ENCODE assay signal across 8 cellular contexts in genomic region chr2:234291765-234292204, GRCh38.
DNase-seq lines count a peak whose midpoint lies in the region; ATAC-seq and TF ChIP-seq lines count a peak whose summit lies in the region.

No MANE protein-coding gene starts in this region.

- no peaks in the 10 kb centered on the region for H3K4me1 ChIP-seq in breast epithelium
- peaks cover 11% of the 10 kb centered on the region; the same call in 1 of the 2 replicates for H3K4me1 ChIP-seq in Karpas-422 (ENCODE audit: low read length)

- H3K27me3 Mint-ChIP-seq in natural killer cell (ENCODE audit: low read depth in 2 of 2) = no peaks in the 10 kb centered on the region
- peaks cover 3% of the 10 kb centered on the region for H3K27me3 Mint-ChIP-seq in endothelial cell (ENCODE audit: unreplicated experiment)

- H3K4me3 Mint-ChIP-seq in natural killer cell = peak overlapping the region; percentile 74
- no peak overlapping the region for H3K4me3 Mint-ChIP-seq in endothelial cell (ENCODE audit: unreplicated experiment)

- H3K4me1 Mint-ChIP-seq in natural killer cell = peaks cover 80 to 89% of the 10 kb centered on the region in 2 donors
- peaks cover 5% of the 10 kb centered on the region for H3K4me1 Mint-ChIP-seq in endothelial cell (ENCODE audit: unreplicated experiment)

- H3K27me3 ChIP-seq in breast epithelium = no peaks in the 10 kb centered on the region
- H3K27me3 ChIP-seq in Karpas-422 (ENCODE audit: low read length) = no peaks in the 10 kb centered on the region

- H3K27ac ChIP-seq in breast epithelium (peak overlapping the region; percentile 9 to 29), Karpas-422 (ENCODE audit: low read length) (no peak overlapping the region)

- ATAC-seq in HG03060 (IDR thresholded peaks at IDR 0.05; ENCODE audit: low read depth, unreplicated experiment) (peak; percentile 7), natural killer cell (peak; percentile 1 to 16 (median 12))

- no peaks in the 10 kb centered on the region for H3K79me2 ChIP-seq in Karpas-422 (ENCODE audit: low read length)

- H3K4me3 ChIP-seq in breast epithelium = no peak overlapping the region
- H3K4me3 ChIP-seq in Karpas-422 (ENCODE audit: low read length) = no peak overlapping the region

- no peak overlapping the region for H2AFZ ChIP-seq in Karpas-422 (ENCODE audit: low read length)

- DNase-seq in NCI-H2171 treated with DMSO at 0.1 percent for 48 hours (lab: John Stamatoyannopoulos, UW) (peak; percentile 18), NCI-H2171 (lab: John Stamatoyannopoulos, UW) (no peak), NCI-H774 (lab: John Stamatoyannopoulos, UW) (peak; percentile 41), breast epithelium (ENCODE audit: low spot score in 2 of 2) (no peak), natural killer cell (peak; percentile 51), endothelial cell (ENCODE audit: low spot score) (no peak), Karpas-422 (no peak)

- H3K36me3 ChIP-seq in breast epithelium (no peaks in the 10 kb centered on the region), Karpas-422 (ENCODE audit: insufficient read depth, low read length) (no peaks in the 10 kb centered on the region)

- H4K20me1 ChIP-seq in Karpas-422 (ENCODE audit: insufficient read depth, low read depth, low read length) = no peaks in the 10 kb centered on the region

- H3K9me3 Mint-ChIP-seq in natural killer cell = no peaks in the 10 kb centered on the region
- H3K9me3 Mint-ChIP-seq in endothelial cell (ENCODE audit: unreplicated experiment) = no peaks in the 10 kb centered on the region

- intact Hi-C loops in breast epithelium (cut with DNase I; ENCODE audit: low total_unique reads) = no loop called here
- intact Hi-C loops in natural killer cell (cut with micrococcal nuclease) = loop anchor here (1.0 to 5.0 kb wide), 9 partner anchors 17 to 259 kb away; no protein-coding TSS in a partner anchor

- TF ChIP-seq POLR2A in breast epithelium (IDR thresholded peaks at IDR 0.05) = no peak

- H3K36me3 Mint-ChIP-seq in natural killer cell (no peaks in the 10 kb centered on the region), endothelial cell (ENCODE audit: low read depth, unreplicated experiment) (no peaks in the 10 kb centered on the region)

- H3K9ac ChIP-seq in Karpas-422 (ENCODE audit: low read length) = no peak overlapping the region

- H3K9me3 ChIP-seq in breast epithelium = no peaks in the 10 kb centered on the region
- no peaks in the 10 kb centered on the region for H3K9me3 ChIP-seq in Karpas-422 (ENCODE audit: low read length)

- peak overlapping the region; percentile 97 to 98 for H3K27ac Mint-ChIP-seq in natural killer cell
- H3K27ac Mint-ChIP-seq in endothelial cell (ENCODE audit: unreplicated experiment) = no peak overlapping the region

- H3K4me2 ChIP-seq in Karpas-422 (ENCODE audit: low read depth, low read length, poor library complexity, severe bottlenecking) = no peak overlapping the region

- no peak for TF ChIP-seq CTCF in breast epithelium (IDR thresholded peaks at IDR 0.05)
- no peak for TF ChIP-seq CTCF in natural killer cell (IDR thresholded peaks at IDR 0.05)
- TF ChIP-seq CTCF in endothelial cell (IDR thresholded peaks at IDR 0.05; ENCODE audit: unreplicated experiment) = no peak

- H3K9me2 ChIP-seq in Karpas-422 (replicated peaks; ENCODE audit: insufficient read depth, low read length) = no peaks in the 10 kb centered on the region

Comparison
In these comparisons a context has a peak if more than half of its experiments do, and no peak if none do; other contexts are left out.
1. DNase-seq: peak in NCI-H2171 treated with DMSO at 0.1 percent for 48 hours (single experiment), NCI-H774 (single experiment) and natural killer cell (single experiment); none in NCI-H2171 (single experiment), breast epithelium (0 of 2), endothelial cell (single experiment) and Karpas-422 (single experiment).